Comparison of ENCODE assay signal across 22 cellular contexts in the genomic region with DNA sequence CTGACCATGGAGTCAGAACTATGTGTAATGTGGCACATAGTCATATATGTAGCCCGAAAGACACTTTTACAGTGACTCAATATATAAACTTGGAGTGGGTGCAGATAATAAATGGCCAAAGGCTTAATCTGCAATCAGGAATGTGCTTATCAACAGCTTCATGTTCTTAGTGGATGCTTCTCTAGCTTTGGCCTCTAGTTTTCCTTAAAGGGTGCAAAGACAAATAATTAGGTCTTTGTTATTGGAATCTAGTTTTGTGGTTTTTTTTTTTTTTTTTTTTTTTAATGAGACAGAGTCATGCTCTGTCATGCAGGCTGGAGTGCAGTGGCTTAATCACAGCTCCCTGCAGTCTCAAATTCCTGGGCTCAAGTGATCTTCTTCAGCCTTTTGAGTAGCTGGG.
"Had no signal": no experiment of that assay in that cellular context is flagged by ENCODE, and none has a peak within 500 bp of the region (broad histone marks: within the 10 kb centered on the region; RNA-seq: fewer than 3 reads in every experiment).

No MANE protein-coding gene starts in this region.

- H3K27me3 Mint-ChIP-seq: activated CD4-positive, alpha-beta T cell treated with anti-CD3 and anti-CD28 coated beads, Interleukin-2, amount 10 ng/mL, durations not matched to agents 24 days and 14 days; activated CD8-positive, alpha-beta T cell treated with anti-CD3 and anti-CD28 coated beads for 36 hours; activated naive CD8-positive, alpha-beta T cell treated with anti-CD3 and anti-CD28 coated beads, Interleukin-2, amount 10 ng/mL, durations not matched to agents 7 days and 5 days; stimulated activated memory B cell treated with anti-CD40 and anti-IgM and Interleukin-4, amounts not matched to agents 10 μg/mL and 1 μg/mL and 100 μg/mL, for 72 hours had no signal

- H3K27ac ChIP-seq: sigmoid colon, spleen, testis, upper lobe of right lung had no signal

- H3K36me3 ChIP-seq: sigmoid colon, spleen, upper lobe of right lung had no signal

- FAIRE-seq: kidney had no signal

- H3K4me3 Mint-ChIP-seq: activated CD4-positive, alpha-beta T cell treated with anti-CD3 and anti-CD28 coated beads, Interleukin-2, amount 10 ng/mL, durations not matched to agents 24 days and 14 days; activated CD8-positive, alpha-beta T cell treated with anti-CD3 and anti-CD28 coated beads for 36 hours; activated naive CD8-positive, alpha-beta T cell treated with anti-CD3 and anti-CD28 coated beads, Interleukin-2, amount 10 ng/mL, durations not matched to agents 7 days and 5 days; activated T-helper 17 cell treated with anti-CD3 and anti-CD28 coated beads, Interleukin-2, amount 50 U/mL, for 72 hours; memory B cell; stimulated activated memory B cell treated with anti-CD40 and anti-IgM and Interleukin-4, amounts not matched to agents 10 μg/mL and 1 μg/mL and 100 μg/mL, for 72 hours had no signal

- H3K9me3 Mint-ChIP-seq: activated CD4-positive, alpha-beta T cell treated with anti-CD3 and anti-CD28 coated beads, Interleukin-2, amount 10 ng/mL, durations not matched to agents 24 days and 14 days; activated CD8-positive, alpha-beta T cell treated with anti-CD3 and anti-CD28 coated beads for 36 hours; activated naive CD8-positive, alpha-beta T cell treated with anti-CD3 and anti-CD28 coated beads, Interleukin-2, amount 10 ng/mL, durations not matched to agents 7 days and 5 days; activated T-helper 17 cell treated with anti-CD3 and anti-CD28 coated beads, Interleukin-2, amount 50 U/mL, for 72 hours; memory B cell; stimulated activated memory B cell treated with anti-CD40 and anti-IgM and Interleukin-4, amounts not matched to agents 10 μg/mL and 1 μg/mL and 100 μg/mL, for 72 hours had no signal

- ATAC-seq: activated CD8-positive, alpha-beta T cell treated with anti-CD3 and anti-CD28 coated beads for 36 hours; activated T-helper 17 cell treated with anti-CD3 and anti-CD28 coated beads, Interleukin-2, amount 50 U/mL, for 72 hours; left ventricle myocardium superior; stimulated activated memory B cell treated with anti-CD40 and anti-IgM and Interleukin-4, amounts not matched to agents 10 μg/mL and 1 μg/mL and 100 μg/mL, for 72 hours; upper lobe of right lung had no signal

- H3K27ac Mint-ChIP-seq: activated CD4-positive, alpha-beta T cell treated with anti-CD3 and anti-CD28 coated beads, Interleukin-2, amount 10 ng/mL, durations not matched to agents 24 days and 14 days; activated CD8-positive, alpha-beta T cell treated with anti-CD3 and anti-CD28 coated beads for 36 hours; activated naive CD8-positive, alpha-beta T cell treated with anti-CD3 and anti-CD28 coated beads, Interleukin-2, amount 10 ng/mL, durations not matched to agents 7 days and 5 days; activated T-helper 17 cell treated with anti-CD3 and anti-CD28 coated beads, Interleukin-2, amount 50 U/mL, for 72 hours; memory B cell; stimulated activated memory B cell treated with anti-CD40 and anti-IgM and Interleukin-4, amounts not matched to agents 10 μg/mL and 1 μg/mL and 100 μg/mL, for 72 hours had no signal

- H3K4me3 ChIP-seq: sigmoid colon, spleen, testis, upper lobe of right lung had no signal

- H3K4me1 ChIP-seq: sigmoid colon, spleen, upper lobe of right lung had no signal

- H3K4me1 Mint-ChIP-seq: activated CD4-positive, alpha-beta T cell treated with anti-CD3 and anti-CD28 coated beads, Interleukin-2, amount 10 ng/mL, durations not matched to agents 24 days and 14 days; activated naive CD8-positive, alpha-beta T cell treated with anti-CD3 and anti-CD28 coated beads, Interleukin-2, amount 10 ng/mL, durations not matched to agents 7 days and 5 days; activated T-helper 17 cell treated with anti-CD3 and anti-CD28 coated beads, Interleukin-2, amount 50 U/mL, for 72 hours; stimulated activated memory B cell treated with anti-CD40 and anti-IgM and Interleukin-4, amounts not matched to agents 10 μg/mL and 1 μg/mL and 100 μg/mL, for 72 hours had no signal

- H3K36me3 Mint-ChIP-seq: activated naive CD8-positive, alpha-beta T cell treated with anti-CD3 and anti-CD28 coated beads, Interleukin-2, amount 10 ng/mL, durations not matched to agents 7 days and 5 days; memory B cell; stimulated activated memory B cell treated with anti-CD40 and anti-IgM and Interleukin-4, amounts not matched to agents 10 μg/mL and 1 μg/mL and 100 μg/mL, for 72 hours had no signal

- H3K9me3 ChIP-seq: sigmoid colon, spleen, testis, upper lobe of right lung had no signal

- H3K27me3 ChIP-seq: sigmoid colon, spleen, testis, upper lobe of right lung had no signal

- DNase-seq: activated CD4-positive, alpha-beta T cell treated with anti-CD3 and anti-CD28 coated beads, Interleukin-2, amount 10 ng/mL, durations not matched to agents 24 days and 14 days; activated CD8-positive, alpha-beta T cell treated with anti-CD3 and anti-CD28 coated beads for 36 hours; activated naive CD4-positive, alpha-beta T cell; activated naive CD8-positive, alpha-beta T cell treated with anti-CD3 and anti-CD28 coated beads, Interleukin-2, amount 10 ng/mL, durations not matched to agents 7 days and 5 days; activated T-cell treated with anti-CD3 and anti-CD28 coated beads, Interleukin-2, amount 50 U/mL, for 1 hour; anterior cingulate cortex; effector CD8-positive, alpha-beta T cell; glutamatergic neuron; hippocampal formation; kidney; left ventricle myocardium superior; occipital lobe; sigmoid colon; spleen; stimulated activated CD4-positive, alpha-beta T cell treated with anti-CD3 and anti-CD28 coated beads, Interleukin-4, amount 100 ng/mL, for 4 hours; SW 1271; T-helper 2 cell; testis; upper lobe of right lung had no signal
